ENCODE assay signal across 1 cellular context in the genomic region with DNA sequence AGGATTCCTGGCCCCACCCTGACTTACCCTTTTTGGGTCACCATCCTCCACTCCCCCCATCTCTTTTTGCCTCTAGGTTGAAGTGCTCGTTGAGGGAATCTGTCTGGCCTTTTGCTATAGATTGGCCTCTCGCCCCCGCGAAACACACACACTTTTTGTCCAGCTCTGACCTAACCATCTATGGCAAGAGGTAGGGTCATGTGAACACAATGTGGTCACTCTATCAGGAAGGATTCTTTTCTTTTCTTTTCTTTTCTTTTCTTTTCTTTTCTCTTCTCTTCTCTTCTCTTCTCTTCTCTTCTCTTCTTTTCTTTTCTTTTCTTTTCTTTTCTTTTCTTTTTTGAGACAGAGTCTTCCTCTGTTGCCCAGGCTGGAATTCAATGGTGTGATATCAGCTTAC. TPM values are rescaled to one million over a fixed set of nuclear protein-coding genes. Genes with fewer than 3 reads are reported as not detected.
"Had no signal": no experiment of that assay in that cellular context is flagged by ENCODE, and none has a peak within 500 bp of the region (broad histone marks: within the 10 kb centered on the region; RNA-seq: fewer than 3 reads in every experiment).

No MANE protein-coding gene starts in this region.

RNA-seq across cellular contexts. Expression of a gene that starts 27.6 kb away (rescaled TPM):
- total RNA-seq: ascending aorta had no signal
